8 cellular contexts compared by ENCODE assay signal in the genomic region with DNA sequence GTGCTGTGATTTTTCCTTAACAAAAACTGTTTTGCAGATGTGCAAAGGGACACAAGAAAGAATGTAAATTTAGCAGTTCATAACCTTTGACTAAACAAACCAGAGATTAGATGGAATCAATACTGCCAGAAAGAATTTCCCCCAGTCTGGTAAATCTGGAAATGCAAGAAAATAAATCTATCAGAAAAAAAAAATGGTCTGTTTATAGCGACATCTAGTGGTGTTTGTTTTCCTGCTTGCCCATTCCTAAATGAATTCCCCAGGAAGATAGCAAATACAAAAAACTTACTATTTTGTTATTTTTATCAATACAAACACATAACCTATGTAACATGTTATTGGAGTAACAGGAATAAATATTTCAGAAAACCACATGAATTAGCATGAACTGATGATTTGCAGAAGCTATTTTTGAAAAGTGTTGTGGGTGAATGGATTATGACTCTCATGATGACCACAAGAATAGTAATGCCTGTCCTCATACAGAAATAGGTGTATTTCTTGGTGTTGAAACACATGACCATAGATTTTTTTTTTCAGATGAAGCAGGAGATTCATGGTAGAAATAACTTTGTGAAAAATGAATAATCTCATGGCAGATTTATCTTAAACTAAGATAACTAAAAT.
DNase-seq lines count a peak whose midpoint lies in the region; ATAC-seq, FAIRE-seq and TF ChIP-seq lines count a peak whose summit lies in the region.

No MANE protein-coding gene starts in this region.

- no peak overlapping the region for H3K4me2 ChIP-seq in GM23248 (ENCODE audit: unreplicated experiment)

- intact Hi-C loops in tibial artery (cut with DNase I; ENCODE audit: low total_unique reads): no loop called here
- intact Hi-C loops in aorta (cut with DNase I): loop anchor here in 1 of 2 donors (10.0 kb wide), 1 partner anchor 1194 kb away; no protein-coding TSS in a partner anchor

- CTCF ChIA-PET in AG04449 (lab: Yijun Ruan, JAX) (interaction anchor here (0.6 to 1.4 kb wide), 4 partner anchors 61 to 1638 kb away, joined by 3 read pairs; no protein-coding TSS in a partner anchor), RWPE1 (lab: Yijun Ruan, JAX) (no interaction called here)

- H2AFZ ChIP-seq in GM23248: no peak overlapping the region

- ATAC-seq in aorta (ENCODE audit: low FRiP score) (no peak), HG02588 (IDR thresholded peaks at IDR 0.05; ENCODE audit: unreplicated experiment) (no peak), GM18909 (IDR thresholded peaks at IDR 0.05; ENCODE audit: poor library complexity, unreplicated experiment) (no peak)

- H3K4me1 ChIP-seq in GM23248 (ENCODE audit: insufficient read depth) (no peaks in the 10 kb centered on the region), tibial artery (no peaks in the 10 kb centered on the region), aorta (ENCODE audit: control insufficient read depth in 1 of 2, insufficient read depth in 2 of 2, low read length in 2 of 2) (no peaks in the 10 kb centered on the region)

- H3K79me2 ChIP-seq in GM23248 (ENCODE audit: insufficient read depth): no peaks in the 10 kb centered on the region

- no peaks in the 10 kb centered on the region for H3K36me3 ChIP-seq in GM23248 (ENCODE audit: low read depth)
- no peaks in the 10 kb centered on the region for H3K36me3 ChIP-seq in tibial artery
- H3K36me3 ChIP-seq in aorta (ENCODE audit: control insufficient read depth in 1 of 2, insufficient read depth in 2 of 2, low read length in 1 of 2): no peaks in the 10 kb centered on the region

- no peak overlapping the region for H3K9ac ChIP-seq in GM23248

- H4K20me1 ChIP-seq in GM23248 (ENCODE audit: insufficient read depth): no peaks in the 10 kb centered on the region

- 0% methylated on average over 1 of the region's 1 CpG for WGBS in GM23248 (ENCODE audit: low coverage in 1 of 2, low lambda C conversion rate in 2 of 2, missing lambda C conversion rate in 2 of 2), 2 experiments
- 0% methylated on average over 1 of the region's 1 CpG for WGBS in aorta, 2 donors

- no peaks in the 10 kb centered on the region for H3K9me2 ChIP-seq in GM23248 (ENCODE audit: insufficient read depth)

- FAIRE-seq in frontal cortex (lab: Jason Lieb, UNC): peak; percentile 81

- DNase-seq in AG04449 (ENCODE audit: low read depth, low spot score): no peak
- DNase-seq in GM23248: peak; percentile 33
- peak; percentile 34 for DNase-seq in RWPE1 (ENCODE audit: low spot score)
- peak in 1 of 2 donors; percentile 8 for DNase-seq in frontal cortex (ENCODE audit: low spot score in 2 of 2)
- no peak for DNase-seq in tibial artery
- DNase-seq in aorta: no peak

- in situ Hi-C loops in GM23248 (cut with MboI): loop anchor here (25.0 kb wide), 3 partner anchors 1172 to 1647 kb away; no protein-coding TSS in a partner anchor

- no peaks in the 10 kb centered on the region for H3K27me3 ChIP-seq in GM23248 (replicated peaks; ENCODE audit: insufficient read depth)
- H3K27me3 ChIP-seq in tibial artery: no peaks in the 10 kb centered on the region
- H3K27me3 ChIP-seq in aorta (ENCODE audit: control insufficient read depth in 1 of 2, insufficient read depth in 2 of 2, low read length in 1 of 2): no peaks in the 10 kb centered on the region

- TF ChIP-seq CTCF in AG04449 (IDR thresholded peaks at IDR 0.05; ENCODE audit: insufficient read depth, low read length, missing control alignments) (peak; percentile 47), RWPE1 (conservative IDR thresholded peaks at IDR 0.05; ENCODE audit: low read depth) (peak; percentile 89), tibial artery (IDR thresholded peaks at IDR 0.05) (peak; percentile 17 to 34)

- H3K9me3 ChIP-seq in GM23248 (ENCODE audit: low read depth) (no peaks in the 10 kb centered on the region), tibial artery (no peaks in the 10 kb centered on the region), aorta (ENCODE audit: control insufficient read depth, low read length) (no peaks in the 10 kb centered on the region)

- H3K4me3 ChIP-seq in AG04449 (ENCODE audit: low read depth, low read length) (no peak overlapping the region), GM23248 (no peak overlapping the region), tibial artery (no peak overlapping the region), aorta (ENCODE audit: low read length in 2 of 2) (no peak overlapping the region)

- POLR2A ChIA-PET in AG04449 (lab: Yijun Ruan, JAX) (no interaction called here), RWPE1 (lab: Yijun Ruan, JAX; ENCODE audit: low non-redundant PET) (no interaction called here)

- no peak overlapping the region for H3K27ac ChIP-seq in GM23248
- H3K27ac ChIP-seq in RWPE1: no peak overlapping the region
- H3K27ac ChIP-seq in tibial artery: no peak overlapping the region
- no peak overlapping the region for H3K27ac ChIP-seq in aorta (ENCODE audit: low read depth in 1 of 2, low read length in 2 of 2)

- no peaks in the 10 kb centered on the region for H3F3A ChIP-seq in GM23248 (ENCODE audit: insufficient read depth)

Comparison
In these comparisons a context has a peak if more than half of its experiments do, and no peak if none do; other contexts are left out.
1. DNase-seq: peak in GM23248 (single experiment) and RWPE1 (single experiment); none in AG04449 (single experiment), tibial artery (0 of 2) and aorta (0 of 2).
2. CTCF ChIP-seq: peak in every context shown above with its lines; median percentile 89 in RWPE1; 47 in AG04449; 26 in tibial artery.